Comparison of ENCODE assay signal across 8 cellular contexts in the genomic region with DNA sequence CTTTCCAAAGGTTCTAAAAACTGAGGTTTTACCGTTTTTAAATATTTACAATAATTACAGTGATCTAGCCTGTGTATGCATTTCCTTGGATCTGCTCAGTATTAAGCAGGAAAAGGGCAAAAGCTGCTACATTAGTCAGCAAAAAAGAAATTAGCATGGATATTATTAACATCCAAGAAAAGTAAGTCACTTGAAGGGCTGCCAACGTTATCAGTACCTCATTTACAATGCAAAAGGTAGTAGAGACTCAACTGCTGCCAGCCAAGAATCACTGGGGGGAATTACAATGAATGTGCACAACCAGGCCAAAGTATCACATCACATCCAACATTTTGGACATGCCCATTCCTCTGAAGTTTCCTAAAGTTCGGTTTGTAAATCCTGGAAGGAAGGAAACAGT. TPM values are rescaled to one million over a fixed set of nuclear protein-coding genes. Genes with fewer than 3 reads are reported as not detected.
DNase-seq lines count a peak whose midpoint lies in the region; ATAC-seq lines count a peak whose summit lies in the region.

No MANE protein-coding gene starts in this region.

- in situ Hi-C loops in HAP-1 (cut with MboI; ENCODE audit: low sequenced_read_pairs), result loop anchor here (10.0 kb wide), 1 partner anchor 70 kb away; no protein-coding TSS in a partner anchor

- no peaks in the 10 kb centered on the region for H3K9me3 Mint-ChIP-seq in activated naive CD8-positive, alpha-beta T cell treated with anti-CD3 and anti-CD28 coated beads for 36 hours
- no peaks in the 10 kb centered on the region for H3K9me3 Mint-ChIP-seq in activated CD4-positive, alpha-beta T cell treated with anti-CD3 and anti-CD28 coated beads, Interleukin-2, amount 10 ng/mL, durations not matched to agents 24 days and 14 days
- H3K9me3 Mint-ChIP-seq in activated T-cell treated with anti-CD3 and anti-CD28 coated beads, Interleukin-2, amount 50 U/mL, for 24 hours, result no peaks in the 10 kb centered on the region

- H3K27ac ChIP-seq in skin epidermis, result peak overlapping the region in 19 of 21 experiments; percentile 13 to 98 (median 94)

- intact Hi-C loops in activated CD4-positive, alpha-beta T cell treated with anti-CD3 and anti-CD28 coated beads, Interleukin-2, amount 10 ng/mL, durations not matched to agents 24 days and 14 days (cut with micrococcal nuclease), result loop anchor here (10.0 kb wide), 1 partner anchor 120 kb away; no protein-coding TSS in a partner anchor

- no peak for ATAC-seq in HG03175 (IDR thresholded peaks at IDR 0.05; ENCODE audit: unreplicated experiment)

- H3K4me3 ChIP-seq in HAP-1 (peak overlapping the region; percentile 80), iPS-11a (ENCODE audit: low read depth, low read length) (peak overlapping the region; percentile 92), skin epidermis (peak overlapping the region; percentile 53 to 86 (median 72))

- no peaks in the 10 kb centered on the region for H3K27me3 ChIP-seq in HAP-1 (ENCODE audit: low read depth)

- DNase-seq in HAP-1 (ENCODE audit: low spot score in 2 of 2) (no peak), kidney glomerular epithelial cell (lab: John Stamatoyannopoulos, UW) (no peak)
- DNase-seq in activated naive CD8-positive, alpha-beta T cell treated with anti-CD3 and anti-CD28 coated beads for 36 hours, result no peak
- no peak for DNase-seq in activated CD4-positive, alpha-beta T cell treated with anti-CD3 and anti-CD28 coated beads, Interleukin-2, amount 10 ng/mL, durations not matched to agents 24 days and 14 days
- DNase-seq in activated T-cell treated with anti-CD3 and anti-CD28 coated beads, Interleukin-2, amount 50 U/mL, for 24 hours, result no peak

- peaks cover 21% of the 10 kb centered on the region for H3K27me3 Mint-ChIP-seq in activated naive CD8-positive, alpha-beta T cell treated with anti-CD3 and anti-CD28 coated beads for 36 hours
- peaks cover 42% of the 10 kb centered on the region for H3K27me3 Mint-ChIP-seq in activated CD4-positive, alpha-beta T cell treated with anti-CD3 and anti-CD28 coated beads, Interleukin-2, amount 10 ng/mL, durations not matched to agents 24 days and 14 days
- H3K27me3 Mint-ChIP-seq in activated T-cell treated with anti-CD3 and anti-CD28 coated beads, Interleukin-2, amount 50 U/mL, for 24 hours, result peaks cover 52% of the 10 kb centered on the region

- no peaks in the 10 kb centered on the region for H3K9me3 ChIP-seq in HAP-1

- peaks cover 26% of the 10 kb centered on the region for H3K4me1 Mint-ChIP-seq in activated naive CD8-positive, alpha-beta T cell treated with anti-CD3 and anti-CD28 coated beads for 36 hours
- H3K4me1 Mint-ChIP-seq in activated CD4-positive, alpha-beta T cell treated with anti-CD3 and anti-CD28 coated beads, Interleukin-2, amount 10 ng/mL, durations not matched to agents 24 days and 14 days, result peaks cover 10% of the 10 kb centered on the region
- peaks cover 19% of the 10 kb centered on the region for H3K4me1 Mint-ChIP-seq in activated T-cell treated with anti-CD3 and anti-CD28 coated beads, Interleukin-2, amount 50 U/mL, for 24 hours (ENCODE audit: low read depth)

- H3K4me3 Mint-ChIP-seq in activated naive CD8-positive, alpha-beta T cell treated with anti-CD3 and anti-CD28 coated beads for 36 hours, result peak overlapping the region; percentile 87
- no peak overlapping the region for H3K4me3 Mint-ChIP-seq in activated CD4-positive, alpha-beta T cell treated with anti-CD3 and anti-CD28 coated beads, Interleukin-2, amount 10 ng/mL, durations not matched to agents 24 days and 14 days
- no peak overlapping the region for H3K4me3 Mint-ChIP-seq in activated T-cell treated with anti-CD3 and anti-CD28 coated beads, Interleukin-2, amount 50 U/mL, for 24 hours

- no peak overlapping the region for H3K27ac Mint-ChIP-seq in activated naive CD8-positive, alpha-beta T cell treated with anti-CD3 and anti-CD28 coated beads for 36 hours
- H3K27ac Mint-ChIP-seq in activated CD4-positive, alpha-beta T cell treated with anti-CD3 and anti-CD28 coated beads, Interleukin-2, amount 10 ng/mL, durations not matched to agents 24 days and 14 days, result no peak overlapping the region
- H3K27ac Mint-ChIP-seq in activated T-cell treated with anti-CD3 and anti-CD28 coated beads, Interleukin-2, amount 50 U/mL, for 24 hours, result no peak overlapping the region

- peaks cover 49% of the 10 kb centered on the region for H3K4me1 ChIP-seq in HAP-1

- H3K36me3 ChIP-seq in HAP-1 (replicated peaks), result peaks cover 3% of the 10 kb centered on the region; the same call in 1 of the 2 replicates

- H3K36me3 Mint-ChIP-seq in activated naive CD8-positive, alpha-beta T cell treated with anti-CD3 and anti-CD28 coated beads for 36 hours, result no peaks in the 10 kb centered on the region
- no peaks in the 10 kb centered on the region for H3K36me3 Mint-ChIP-seq in activated CD4-positive, alpha-beta T cell treated with anti-CD3 and anti-CD28 coated beads, Interleukin-2, amount 10 ng/mL, durations not matched to agents 24 days and 14 days (ENCODE audit: low read depth)
- H3K36me3 Mint-ChIP-seq in activated T-cell treated with anti-CD3 and anti-CD28 coated beads, Interleukin-2, amount 50 U/mL, for 24 hours (ENCODE audit: low read depth), result no peaks in the 10 kb centered on the region

RNA-seq across cellular contexts. Expression of a gene that starts 1.9 kb away (rescaled TPM):
- total RNA-seq in activated naive CD8-positive, alpha-beta T cell treated with anti-CD3 and anti-CD28 coated beads for 36 hours, result 10 to 100 TPM; 12.9 to 15.2 TPM
- total RNA-seq in activated CD4-positive, alpha-beta T cell treated with anti-CD3 and anti-CD28 coated beads, Interleukin-2, amount 10 ng/mL, durations not matched to agents 24 days and 14 days, result 2.5 and 2.7 TPM in 2 replicates
